Comparison of ENCODE assay signal across 25 cellular contexts in genomic region chr18:49443837-49444236, GRCh38.
"Had no signal": no experiment of that assay in that cellular context is flagged by ENCODE, and none has a peak within 500 bp of the region (broad histone marks: within the 10 kb centered on the region; RNA-seq: fewer than 3 reads in every experiment).

No MANE protein-coding gene starts in this region.

- H3K27me3 ChIP-seq: colonic mucosa, dorsolateral prefrontal cortex, esophagus muscularis mucosa, esophagus squamous epithelium, foreskin keratinocyte, gastrocnemius medialis, gastroesophageal sphincter, heart left ventricle, heart right ventricle had no signal

- FAIRE-seq: colon, endometrium, frontal cortex had no signal

- DNase-seq: colonic mucosa; cortex of kidney; dermis blood vessel endothelial cell; dorsolateral prefrontal cortex; effector CD4-positive, alpha-beta T cell; effector CD8-positive, alpha-beta T cell; effector memory CD4-positive, alpha-beta T cell; effector memory CD8-positive, alpha-beta T cell; endodermal cell; erythroblast; esophagus squamous epithelium; foreskin keratinocyte; foreskin melanocyte; gastrocnemius medialis; glutamatergic neuron; head of caudate nucleus; heart left ventricle; heart right ventricle had no signal

- H3K9me3 ChIP-seq: colonic mucosa, gastrocnemius medialis had no signal

- H3K4me3 ChIP-seq: colonic mucosa, coronary artery, dorsolateral prefrontal cortex, esophagus muscularis mucosa, esophagus squamous epithelium, gastrocnemius medialis, gastroesophageal sphincter, heart left ventricle, heart right ventricle had no signal

- H3K4me1 ChIP-seq: colonic mucosa, esophagus squamous epithelium, foreskin keratinocyte had no signal

- H3K27ac ChIP-seq: colonic mucosa, coronary artery, dorsolateral prefrontal cortex, epithelial cell of prostate, esophagus muscularis mucosa, esophagus squamous epithelium, foreskin keratinocyte, gastroesophageal sphincter, heart left ventricle, heart right ventricle had no signal

- H3K36me3 ChIP-seq: colonic mucosa, gastrocnemius medialis, heart left ventricle had no signal
